Comparison of ENCODE assay signal across 9 cellular contexts in the genomic region with DNA sequence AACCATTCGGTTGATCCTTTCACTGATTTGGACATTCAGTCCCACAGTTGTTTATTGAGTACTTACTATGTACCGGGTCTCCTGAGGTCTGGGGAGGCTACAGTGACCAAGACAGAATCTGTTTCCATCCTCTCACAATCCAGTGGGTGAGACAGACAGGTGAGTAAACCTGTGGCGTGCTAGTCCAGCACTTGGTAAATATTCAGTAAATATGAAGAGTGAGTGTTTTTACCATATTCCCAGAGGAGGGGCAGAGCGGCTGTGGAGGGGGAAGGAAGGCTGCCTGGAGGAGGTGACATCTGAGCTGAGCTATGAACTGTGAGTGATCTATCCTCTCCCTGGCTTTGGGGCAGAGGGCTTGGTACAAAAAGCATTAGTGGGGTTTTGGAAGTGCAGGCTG. TPM values are rescaled to one million over a fixed set of nuclear protein-coding genes. Genes with fewer than 3 reads are reported as not detected.
DNase-seq lines count a peak whose midpoint lies in the region; ATAC-seq, FAIRE-seq and TF ChIP-seq lines count a peak whose summit lies in the region.
"Had no signal": no experiment of that assay in that cellular context is flagged by ENCODE, and none has a peak within 500 bp of the region (broad histone marks: within the 10 kb centered on the region; RNA-seq: fewer than 3 reads in every experiment).

No MANE protein-coding gene starts in this region.

- no peaks in the 10 kb centered on the region for H3K27me3 Mint-ChIP-seq in astrocyte (ENCODE audit: low read depth, unreplicated experiment)
- H3K27me3 Mint-ChIP-seq in mesothelial cell of epicardium (ENCODE audit: low read depth): no peaks in the 10 kb centered on the region
- H3K27me3 Mint-ChIP-seq in type B pancreatic cell: peaks cover 12% of the 10 kb centered on the region

- intact Hi-C loops in heart right ventricle (cut with DNase I): loop anchor here (1.0 to 10.0 kb wide), 21 partner anchors 27 to 232 kb away; partner anchors contain the start of genes IGFBP4 (in 5 of the 10), GJD3 (in 3 of the 10) and RARA (in 3 of the 10)
- intact Hi-C loops in cardiac septum (cut with DNase I): loop anchor here (2.0 to 5.0 kb wide), 3 partner anchors 57 to 171 kb away; no protein-coding TSS in a partner anchor

- no peaks in the 10 kb centered on the region for H3K79me2 ChIP-seq in astrocyte (ENCODE audit: insufficient read depth, low read length)

- no peaks in the 10 kb centered on the region for H4K20me1 ChIP-seq in astrocyte (ENCODE audit: insufficient read depth, low read length)

- TF ChIP-seq CTCF in heart right ventricle (IDR thresholded peaks at IDR 0.05) (no peak), astrocyte (IDR thresholded peaks at IDR 0.05; ENCODE audit: insufficient read depth, low read depth, low read length) (no peak), mesothelial cell of epicardium (IDR thresholded peaks at IDR 0.05; ENCODE audit: unreplicated experiment) (no peak), type B pancreatic cell (conservative IDR thresholded peaks at IDR 0.05) (no peak)

- H3K4me2 ChIP-seq in astrocyte (ENCODE audit: low read length): no peak overlapping the region

- H3K36me3 Mint-ChIP-seq in astrocyte (ENCODE audit: low read depth, unreplicated experiment) (no peaks in the 10 kb centered on the region), mesothelial cell of epicardium (no peaks in the 10 kb centered on the region), type B pancreatic cell (no peaks in the 10 kb centered on the region)
- H3K36me3 Mint-ChIP-seq: brain had no signal

- peak overlapping the region; percentile 55 for H3K4me3 Mint-ChIP-seq in astrocyte (ENCODE audit: unreplicated experiment)
- no peak overlapping the region for H3K4me3 Mint-ChIP-seq in mesothelial cell of epicardium
- no peak overlapping the region for H3K4me3 Mint-ChIP-seq in type B pancreatic cell

- DNase-seq in heart right ventricle (no peak), cardiac septum (ENCODE audit: low spot score) (no peak), astrocyte (ENCODE audit: low read depth) (no peak), mesothelial cell of epicardium (ENCODE audit: low spot score in 2 of 2, unreplicated experiment in 2 of 2) (no peak), type B pancreatic cell (ENCODE audit: extremely low spot score, unreplicated experiment) (no peak), NCI-H1048 (lab: John Stamatoyannopoulos, UW) (no peak)
- no peak for DNase-seq in stimulated activated CD4-positive, alpha-beta T cell treated with anti-CD3 and anti-CD28 coated beads, Interleukin-2, amount 100 ng/mL, for 24 hours
- DNase-seq in activated CD4-positive, CD25-positive, alpha-beta regulatory T cell (lab: John Stamatoyannopoulos, UW): no peak

- 75 to 77% methylated on average over 4 of the region's 4 CpGs for WGBS in heart right ventricle, 2 donors

- peak overlapping the region in 9 of 10 donors; percentile 0 to 97 (median 62) for H3K27ac ChIP-seq in heart right ventricle
- H3K27ac ChIP-seq in astrocyte (ENCODE audit: low read depth, low read length): no peak overlapping the region

- H3K9me3 Mint-ChIP-seq in astrocyte (ENCODE audit: unreplicated experiment) (no peaks in the 10 kb centered on the region), mesothelial cell of epicardium (no peaks in the 10 kb centered on the region), type B pancreatic cell (no peaks in the 10 kb centered on the region)
- H3K9me3 Mint-ChIP-seq: brain had no signal

- H3K4me1 ChIP-seq in heart right ventricle: peaks cover 22 to 72% (median 60%) of the 10 kb centered on the region in 9 donors
- H3K4me1 ChIP-seq in astrocyte (ENCODE audit: insufficient read depth, low read length): peaks cover 26% of the 10 kb centered on the region

- H3K27me3 ChIP-seq in heart right ventricle (no peaks in the 10 kb centered on the region), astrocyte (ENCODE audit: insufficient read depth, low read length) (no peaks in the 10 kb centered on the region)

- H3K27ac Mint-ChIP-seq in astrocyte (ENCODE audit: unreplicated experiment) (peak overlapping the region; percentile 36), mesothelial cell of epicardium (peak overlapping the region; percentile 72), type B pancreatic cell (peak overlapping the region; percentile 88)

- no peak for FAIRE-seq in astrocyte (lab: Jason Lieb, UNC)

- no peak for ATAC-seq in heart right ventricle

- H3K9me3 ChIP-seq in heart right ventricle (no peaks in the 10 kb centered on the region), astrocyte (ENCODE audit: insufficient read depth, low read depth, low read length) (no peaks in the 10 kb centered on the region)

- no peak overlapping the region for H2AFZ ChIP-seq in astrocyte (ENCODE audit: low read depth, low read length)

- H3K4me3 ChIP-seq in heart right ventricle: no peak overlapping the region
- H3K4me3 ChIP-seq in astrocyte (ENCODE audit: insufficient read depth, low read depth, low read length): no peak overlapping the region

- H3K36me3 ChIP-seq in heart right ventricle: no peaks in the 10 kb centered on the region
- no peaks in the 10 kb centered on the region for H3K36me3 ChIP-seq in astrocyte (ENCODE audit: insufficient read depth, low read length)

- H3K4me1 Mint-ChIP-seq in astrocyte (ENCODE audit: low read depth, unreplicated experiment): peaks cover 27% of the 10 kb centered on the region
- peaks cover 54% of the 10 kb centered on the region for H3K4me1 Mint-ChIP-seq in mesothelial cell of epicardium
- peaks cover 42% of the 10 kb centered on the region for H3K4me1 Mint-ChIP-seq in type B pancreatic cell (ENCODE audit: unreplicated experiment)

- H3K9ac ChIP-seq in astrocyte (ENCODE audit: low read length): peak overlapping the region; percentile 6

RNA-seq across cellular contexts. Expression of gene CCR7, which starts 31.4 kb away (rescaled TPM):
- total RNA-seq in heart right ventricle: 1 to 10 TPM in 1 of 10 donors, under 1 TPM in 3, not detected in 6; 0.10 to 1.7 (median 0.48) TPM
- polyA plus RNA-seq in heart right ventricle: under 1 TPM in 1 of 2 donors, not detected in 1; 0.46 TPM
- 0.32 TPM for total RNA-seq in cardiac septum
- total RNA-seq in astrocyte: not detected in 2 replicates
- total RNA-seq in mesothelial cell of epicardium: 0.09 TPM in 1 of 3 replicates, not detected in the others
- total RNA-seq in type B pancreatic cell (ENCODE audit: low replicate concordance): not detected in 2 replicates

RNA-seq across cellular contexts. Expression of gene TNS4, which starts 32.5 kb away (rescaled TPM):
- total RNA-seq in heart right ventricle: under 1 TPM in 1 of 10 donors, not detected in 9; 0.62 TPM
- under 1 TPM in 1 of 2 donors, not detected in 1; 0.01 TPM for polyA plus RNA-seq in heart right ventricle
- not detected for total RNA-seq in cardiac septum
- total RNA-seq in astrocyte: not detected in 2 replicates
- total RNA-seq in mesothelial cell of epicardium: 0.07 TPM in 1 of 3 replicates, not detected in the others
- 1.8 and 2.3 TPM in 2 replicates for total RNA-seq in type B pancreatic cell (ENCODE audit: low replicate concordance)

Comparison
In these comparisons a context has a peak if more than half of its experiments do, and no peak if none do; other contexts are left out.
1. H3K27ac Mint-ChIP-seq: peak in every context shown above with its lines; median percentile 88 in type B pancreatic cell; 72 in mesothelial cell of epicardium; 36 in astrocyte.